Comparison of ENCODE assay signal across 1 cellular context in the genomic region with DNA sequence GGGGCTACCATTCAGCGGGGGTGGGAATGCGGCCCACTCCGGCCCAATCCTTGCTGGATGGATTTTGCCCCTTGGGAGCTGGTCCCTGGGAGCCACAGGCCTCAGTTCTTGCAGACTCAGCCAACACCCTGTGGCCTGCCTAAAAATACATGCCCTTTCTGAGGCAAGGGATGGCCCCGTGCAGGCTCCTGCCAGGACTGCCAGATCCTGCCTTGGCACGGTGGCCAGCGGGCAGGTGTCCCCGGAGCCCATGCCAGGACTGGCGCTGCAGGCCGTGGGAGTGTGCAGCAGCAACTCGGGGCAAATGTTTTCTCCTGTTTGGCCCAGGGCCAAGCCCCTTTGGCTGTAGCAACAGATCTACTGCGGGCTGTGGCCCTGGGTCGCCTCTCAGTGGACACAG.
TF ChIP-seq lines count a peak whose summit lies in the region.

No MANE protein-coding gene starts in this region.

TF ChIP-seq in WTC11, 78 proteins besides CTCF, POLR2A, EP300 and RAD21 (continued from another document):
- TF ChIP-seq, protein P1, sequence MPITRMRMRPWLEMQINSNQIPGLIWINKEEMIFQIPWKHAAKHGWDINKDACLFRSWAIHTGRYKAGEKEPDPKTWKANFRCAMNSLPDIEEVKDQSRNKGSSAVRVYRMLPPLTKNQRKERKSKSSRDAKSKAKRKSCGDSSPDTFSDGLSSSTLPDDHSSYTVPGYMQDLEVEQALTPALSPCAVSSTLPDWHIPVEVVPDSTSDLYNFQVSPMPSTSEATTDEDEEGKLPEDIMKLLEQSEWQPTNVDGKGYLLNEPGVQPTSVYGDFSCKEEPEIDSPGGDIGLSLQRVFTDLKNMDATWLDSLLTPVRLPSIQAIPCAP (CRISPR knock-in tag; IDR thresholded peaks at IDR 0.05) = no peak
- TF ChIP-seq RELA (CRISPR knock-in tag; IDR thresholded peaks at IDR 0.05; ENCODE audit: borderline replicate concordance) (no peak), ZNF396 (CRISPR knock-in tag; IDR thresholded peaks at IDR 0.05; ENCODE audit: borderline replicate concordance) (no peak), ATF1 (CRISPR knock-in tag; IDR thresholded peaks at IDR 0.05) (no peak)
- TF ChIP-seq, protein P2, sequence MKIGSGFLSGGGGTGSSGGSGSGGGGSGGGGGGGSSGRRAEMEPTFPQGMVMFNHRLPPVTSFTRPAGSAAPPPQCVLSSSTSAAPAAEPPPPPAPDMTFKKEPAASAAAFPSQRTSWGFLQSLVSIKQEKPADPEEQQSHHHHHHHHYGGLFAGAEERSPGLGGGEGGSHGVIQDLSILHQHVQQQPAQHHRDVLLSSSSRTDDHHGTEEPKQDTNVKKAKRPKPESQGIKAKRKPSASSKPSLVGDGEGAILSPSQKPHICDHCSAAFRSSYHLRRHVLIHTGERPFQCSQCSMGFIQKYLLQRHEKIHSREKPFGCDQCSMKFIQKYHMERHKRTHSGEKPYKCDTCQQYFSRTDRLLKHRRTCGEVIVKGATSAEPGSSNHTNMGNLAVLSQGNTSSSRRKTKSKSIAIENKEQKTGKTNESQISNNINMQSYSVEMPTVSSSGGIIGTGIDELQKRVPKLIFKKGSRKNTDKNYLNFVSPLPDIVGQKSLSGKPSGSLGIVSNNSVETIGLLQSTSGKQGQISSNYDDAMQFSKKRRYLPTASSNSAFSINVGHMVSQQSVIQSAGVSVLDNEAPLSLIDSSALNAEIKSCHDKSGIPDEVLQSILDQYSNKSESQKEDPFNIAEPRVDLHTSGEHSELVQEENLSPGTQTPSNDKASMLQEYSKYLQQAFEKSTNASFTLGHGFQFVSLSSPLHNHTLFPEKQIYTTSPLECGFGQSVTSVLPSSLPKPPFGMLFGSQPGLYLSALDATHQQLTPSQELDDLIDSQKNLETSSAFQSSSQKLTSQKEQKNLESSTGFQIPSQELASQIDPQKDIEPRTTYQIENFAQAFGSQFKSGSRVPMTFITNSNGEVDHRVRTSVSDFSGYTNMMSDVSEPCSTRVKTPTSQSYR (CRISPR knock-in tag; IDR thresholded peaks at IDR 0.05) = no peak
- TF ChIP-seq, protein P3, sequence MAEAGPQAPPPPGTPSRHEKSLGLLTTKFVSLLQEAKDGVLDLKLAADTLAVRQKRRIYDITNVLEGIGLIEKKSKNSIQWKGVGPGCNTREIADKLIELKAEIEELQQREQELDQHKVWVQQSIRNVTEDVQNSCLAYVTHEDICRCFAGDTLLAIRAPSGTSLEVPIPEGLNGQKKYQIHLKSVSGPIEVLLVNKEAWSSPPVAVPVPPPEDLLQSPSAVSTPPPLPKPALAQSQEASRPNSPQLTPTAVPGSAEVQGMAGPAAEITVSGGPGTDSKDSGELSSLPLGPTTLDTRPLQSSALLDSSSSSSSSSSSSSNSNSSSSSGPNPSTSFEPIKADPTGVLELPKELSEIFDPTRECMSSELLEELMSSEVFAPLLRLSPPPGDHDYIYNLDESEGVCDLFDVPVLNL (CRISPR knock-in tag; IDR thresholded peaks at IDR 0.05; ENCODE audit: borderline replicate concordance, low read depth) = no peak
- TF ChIP-seq, protein P4, sequence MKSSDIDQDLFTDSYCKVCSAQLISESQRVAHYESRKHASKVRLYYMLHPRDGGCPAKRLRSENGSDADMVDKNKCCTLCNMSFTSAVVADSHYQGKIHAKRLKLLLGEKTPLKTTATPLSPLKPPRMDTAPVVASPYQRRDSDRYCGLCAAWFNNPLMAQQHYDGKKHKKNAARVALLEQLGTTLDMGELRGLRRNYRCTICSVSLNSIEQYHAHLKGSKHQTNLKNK (CRISPR knock-in tag; IDR thresholded peaks at IDR 0.05) = no peak
